6 cellular contexts compared by ENCODE assay signal in the genomic region with DNA sequence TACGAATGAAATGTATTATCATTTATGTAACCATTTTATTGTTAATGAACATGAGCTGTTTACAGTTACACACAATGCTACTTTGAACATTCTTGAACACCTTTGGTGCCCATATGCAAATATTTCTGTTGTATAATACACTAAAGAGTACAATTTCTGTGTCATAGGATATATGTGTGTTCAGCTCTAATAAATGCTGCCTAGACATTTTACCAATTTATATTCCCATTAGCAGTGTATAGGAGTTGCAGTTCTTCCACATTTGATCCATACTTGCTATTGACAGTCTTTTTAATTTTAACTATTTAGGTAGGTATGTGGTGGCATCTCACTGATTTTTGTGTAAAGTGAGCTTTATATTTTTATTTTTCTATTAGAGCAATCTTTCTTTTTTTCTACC.
"Had no signal": no experiment of that assay in that cellular context is flagged by ENCODE, and none has a peak within 500 bp of the region (broad histone marks: within the 10 kb centered on the region; RNA-seq: fewer than 3 reads in every experiment).

No MANE protein-coding gene starts in this region.

- H3K4me2 ChIP-seq: KMS-11 had no signal

- H3K9ac ChIP-seq: KMS-11 had no signal

- H3K27me3 Mint-ChIP-seq: IgD-negative memory B cell had no signal

- DNase-seq: KBM-7, KG1 had no signal

- H3K27ac Mint-ChIP-seq: IgD-negative memory B cell had no signal

- H3K4me3 Mint-ChIP-seq: IgD-negative memory B cell had no signal

- H3K9me3 Mint-ChIP-seq: IgD-negative memory B cell had no signal

- FAIRE-seq: HTR-8/SVneo had no signal

- H3K27ac ChIP-seq: HL-60, KMS-11 had no signal

- H3K4me1 Mint-ChIP-seq: IgD-negative memory B cell had no signal
